In genomic region chr1:154440031-154440430, GRCh38 we compare ENCODE assay signal across 12 cellular contexts. TPM values are rescaled to one million over a fixed set of nuclear protein-coding genes. Genes with fewer than 3 reads are reported as not detected.
DNase-seq lines count a peak whose midpoint lies in the region; ATAC-seq and TF ChIP-seq lines count a peak whose summit lies in the region.
"Had no signal": no experiment of that assay in that cellular context is flagged by ENCODE, and none has a peak within 500 bp of the region (broad histone marks: within the 10 kb centered on the region; RNA-seq: fewer than 3 reads in every experiment).

No MANE protein-coding gene starts in this region.

- WGBS in hepatocyte (ENCODE audit: low lambda C conversion rate, missing lambda C conversion rate), result 93% methylated on average over 2 of the region's 2 CpGs

- H3K4me2 ChIP-seq in OCI-LY3 (ENCODE audit: low read length) (peak overlapping the region; percentile 67), hepatocyte (peak overlapping the region; percentile 35)

- no peak overlapping the region for H2AFZ ChIP-seq in OCI-LY3 (ENCODE audit: low read depth, low read length)
- H2AFZ ChIP-seq in hepatocyte, result no peak overlapping the region

- no peaks in the 10 kb centered on the region for H4K20me1 ChIP-seq in OCI-LY3 (ENCODE audit: insufficient read depth, low read length)
- H4K20me1 ChIP-seq in hepatocyte (ENCODE audit: insufficient read depth, poor library complexity, severe bottlenecking), result no peaks in the 10 kb centered on the region

- no peaks in the 10 kb centered on the region for H3K9me3 Mint-ChIP-seq in activated naive CD4-positive, alpha-beta T cell treated with anti-CD3 and anti-CD28 coated beads, Interleukin-2, amount 10 ng/mL, durations not matched to agents 7 days and 5 days
- H3K9me3 Mint-ChIP-seq in type B pancreatic cell, result no peaks in the 10 kb centered on the region
- H3K9me3 Mint-ChIP-seq: naive B cell had no signal

- peaks cover 12% of the 10 kb centered on the region for H3K27me3 Mint-ChIP-seq in activated naive CD4-positive, alpha-beta T cell treated with anti-CD3 and anti-CD28 coated beads, Interleukin-2, amount 10 ng/mL, durations not matched to agents 7 days and 5 days
- no peaks in the 10 kb centered on the region for H3K27me3 Mint-ChIP-seq in type B pancreatic cell

- peak overlapping the region; percentile 58 for H3K9ac ChIP-seq in OCI-LY3 (ENCODE audit: low read length)

- TF ChIP-seq CTCF in OCI-LY3 (IDR thresholded peaks at IDR 0.05; ENCODE audit: low read depth, low read length), result no peak
- no peak for TF ChIP-seq CTCF in hepatocyte (IDR thresholded peaks at IDR 0.05; ENCODE audit: poor library complexity)
- TF ChIP-seq CTCF in type B pancreatic cell (conservative IDR thresholded peaks at IDR 0.05), result no peak

- H3K4me3 Mint-ChIP-seq in activated naive CD4-positive, alpha-beta T cell treated with anti-CD3 and anti-CD28 coated beads, Interleukin-2, amount 10 ng/mL, durations not matched to agents 7 days and 5 days, result peak overlapping the region; percentile 10
- H3K4me3 Mint-ChIP-seq in type B pancreatic cell, result no peak overlapping the region
- H3K4me3 Mint-ChIP-seq: naive B cell had no signal

- peaks cover 45% of the 10 kb centered on the region for H3K36me3 ChIP-seq in OCI-LY3 (replicated peaks; ENCODE audit: low read depth, low read length)
- no peaks in the 10 kb centered on the region for H3K36me3 ChIP-seq in hepatocyte (replicated peaks; ENCODE audit: insufficient read depth, low read depth)

- CTCF ChIA-PET in activated naive CD4-positive, alpha-beta T cell treated with anti-CD3 and anti-CD28 coated beads, Interleukin-2, amount 10 ng/mL, durations not matched to agents 7 days and 5 days (lab: Charles Lee), result interaction anchor here (1.2 kb wide), 2 partner anchors 23 to 34 kb away, joined by 3 to 4 read pairs; no protein-coding TSS in a partner anchor

- no peaks in the 10 kb centered on the region for H3K79me2 ChIP-seq in OCI-LY3 (ENCODE audit: low read length)
- H3K79me2 ChIP-seq in hepatocyte, result no peaks in the 10 kb centered on the region

- no peak for DNase-seq in activated naive CD4-positive, alpha-beta T cell treated with anti-CD3 and anti-CD28 coated beads, Interleukin-2, amount 10 ng/mL, durations not matched to agents 7 days and 5 days
- DNase-seq in activated naive CD4-positive, alpha-beta T cell (lab: John Stamatoyannopoulos, UW), result no peak
- DNase-seq in hepatocyte (ENCODE audit: low spot score) (no peak), type B pancreatic cell (ENCODE audit: extremely low spot score, unreplicated experiment) (no peak), NCI-H524 treated with DMSO at 0.1 percent for 48 hours (lab: John Stamatoyannopoulos, UW) (no peak), KG1 (lab: John Stamatoyannopoulos, UW) (no peak)
- DNase-seq: GDM1, GOT3, naive B cell, NCI-H2171 had no signal

- peak overlapping the region; percentile 92 for H3K27ac ChIP-seq in OCI-LY3 (ENCODE audit: low read length)
- peak overlapping the region; percentile 74 for H3K27ac ChIP-seq in hepatocyte

- H3K36me3 Mint-ChIP-seq in activated naive CD4-positive, alpha-beta T cell treated with anti-CD3 and anti-CD28 coated beads, Interleukin-2, amount 10 ng/mL, durations not matched to agents 7 days and 5 days, result peaks cover 4% of the 10 kb centered on the region
- no peaks in the 10 kb centered on the region for H3K36me3 Mint-ChIP-seq in type B pancreatic cell
- H3K36me3 Mint-ChIP-seq: naive B cell had no signal

- H3K27me3 ChIP-seq in OCI-LY3 (ENCODE audit: low read depth, low read length), result no peaks in the 10 kb centered on the region
- H3K27me3 ChIP-seq in hepatocyte, result no peaks in the 10 kb centered on the region

- peak overlapping the region; percentile 82 for H3K27ac Mint-ChIP-seq in activated naive CD4-positive, alpha-beta T cell treated with anti-CD3 and anti-CD28 coated beads, Interleukin-2, amount 10 ng/mL, durations not matched to agents 7 days and 5 days
- H3K27ac Mint-ChIP-seq in type B pancreatic cell, result peak overlapping the region; percentile 46

- peaks cover 43% of the 10 kb centered on the region for H3K4me1 ChIP-seq in OCI-LY3 (ENCODE audit: low read length)
- peaks cover 6% of the 10 kb centered on the region for H3K4me1 ChIP-seq in hepatocyte (ENCODE audit: insufficient read depth)

- no peak for ATAC-seq in HG02981 (IDR thresholded peaks at IDR 0.05; ENCODE audit: unreplicated experiment)

- H3K9me3 ChIP-seq in OCI-LY3 (ENCODE audit: insufficient read depth, low read length) (no peaks in the 10 kb centered on the region), hepatocyte (ENCODE audit: low read depth) (no peaks in the 10 kb centered on the region)

- peaks cover 46% of the 10 kb centered on the region for H3K4me1 Mint-ChIP-seq in activated naive CD4-positive, alpha-beta T cell treated with anti-CD3 and anti-CD28 coated beads, Interleukin-2, amount 10 ng/mL, durations not matched to agents 7 days and 5 days
- peaks cover 19% of the 10 kb centered on the region for H3K4me1 Mint-ChIP-seq in type B pancreatic cell (ENCODE audit: unreplicated experiment)

- no peaks in the 10 kb centered on the region for H3K9me2 ChIP-seq in hepatocyte (replicated peaks; ENCODE audit: insufficient read depth)

- H3K4me3 ChIP-seq in OCI-LY3 (ENCODE audit: low read length), result peak overlapping the region; percentile 53
- no peak overlapping the region for H3K4me3 ChIP-seq in hepatocyte

RNA-seq across cellular contexts. Expression of gene IL6R, which starts 34.9 kb away (rescaled TPM):
- total RNA-seq in hepatocyte, result 35.1 and 58.0 TPM in 2 replicates
- 38.5 and 39.2 TPM in 2 replicates for polyA plus RNA-seq in hepatocyte
- 7.8 and 12.5 TPM in 2 replicates for total RNA-seq in type B pancreatic cell (ENCODE audit: low replicate concordance)
